Comparison of ENCODE assay signal across 1 cellular context in the genomic region with DNA sequence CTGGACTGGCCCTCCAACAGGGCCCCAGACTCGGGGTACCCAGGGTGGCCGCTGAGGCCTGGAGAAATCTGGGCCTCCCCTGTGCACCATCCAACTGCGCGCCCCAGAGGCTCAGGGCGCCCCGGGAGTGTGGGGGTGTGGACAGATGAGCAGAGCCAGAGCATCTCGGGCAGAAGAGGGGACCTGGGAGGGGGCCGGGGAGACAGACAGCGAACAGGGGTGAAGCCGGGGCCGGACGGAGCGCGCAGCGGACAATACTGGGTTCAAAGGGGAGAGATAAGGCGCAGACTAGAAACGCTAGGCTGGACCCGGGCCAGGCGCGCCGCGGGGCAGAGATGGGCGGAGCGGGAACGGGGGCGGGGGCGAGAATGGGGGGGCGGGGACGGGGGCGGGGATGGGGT.
A peak's percentile ranks its signal among the peaks of the same experiment; 100 is the strongest.
TF ChIP-seq lines count a peak whose summit lies in the region.

No MANE protein-coding gene starts in this region.

TF ChIP-seq in SK-N-SH, 30 proteins besides CTCF, POLR2A, EP300 and RAD21 (continued from another document):
- TF ChIP-seq, protein P1, sequence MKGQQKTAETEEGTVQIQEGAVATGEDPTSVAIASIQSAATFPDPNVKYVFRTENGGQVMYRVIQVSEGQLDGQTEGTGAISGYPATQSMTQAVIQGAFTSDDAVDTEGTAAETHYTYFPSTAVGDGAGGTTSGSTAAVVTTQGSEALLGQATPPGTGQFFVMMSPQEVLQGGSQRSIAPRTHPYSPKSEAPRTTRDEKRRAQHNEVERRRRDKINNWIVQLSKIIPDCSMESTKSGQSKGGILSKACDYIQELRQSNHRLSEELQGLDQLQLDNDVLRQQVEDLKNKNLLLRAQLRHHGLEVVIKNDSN (IDR thresholded peaks at IDR 0.05; ENCODE audit: borderline replicate concordance, low read depth), result no peak
- TF ChIP-seq TAF1 (IDR thresholded peaks at IDR 0.05; ENCODE audit: borderline replicate concordance, low read depth, low read length) (no peak), GATA2 (CRISPR knock-in tag; IDR thresholded peaks at IDR 0.05) (peak; percentile 80), TCF12 (IDR thresholded peaks at IDR 0.05) (no peak), RXRA (IDR thresholded peaks at IDR 0.05; ENCODE audit: borderline replicate concordance, low read depth) (no peak), MEF2A (IDR thresholded peaks at IDR 0.05; ENCODE audit: borderline replicate concordance, low read depth) (no peak), RCOR1 (IDR thresholded peaks at IDR 0.05; ENCODE audit: low read length) (no peak), GABPA (IDR thresholded peaks at IDR 0.05; ENCODE audit: low read depth) (no peak), FOXJ3 (CRISPR knock-in tag; IDR thresholded peaks at IDR 0.05) (no peak)
